In genomic region chr2:61014805-61015204, GRCh38 we compare ENCODE assay signal across 17 cellular contexts. TPM values are rescaled to one million over a fixed set of nuclear protein-coding genes. Genes with fewer than 3 reads are reported as not detected.
A peak's percentile ranks its signal among the peaks of the same experiment; 100 is the strongest.
DNase-seq lines count a peak whose midpoint lies in the region; TF ChIP-seq lines count a peak whose summit lies in the region.
"Had no signal": no experiment of that assay in that cellular context is flagged by ENCODE, and none has a peak within 500 bp of the region (broad histone marks: within the 10 kb centered on the region; RNA-seq: fewer than 3 reads in every experiment).

No MANE protein-coding gene starts in this region.

- 73% methylated on average over 3 of the region's 3 CpGs for WGBS in liver

- no peaks in the 10 kb centered on the region for H3K27me3 Mint-ChIP-seq in activated T-helper 1 cell treated with anti-CD3 and anti-CD28 coated beads, Interleukin-12 subunit alpha, Interleukin-12 subunit beta, Interleukin-2, Interleukin-4 antibody, amounts not matched to agents 30 ng/mL and 10 ng/mL and 1 ng/mL, durations not matched to agents 14 hours and 24 hours and 36 hours (ENCODE audit: insufficient read depth)
- peaks cover 1% of the 10 kb centered on the region for H3K27me3 Mint-ChIP-seq in HFFc6 (ENCODE audit: insufficient read depth)

- no peaks in the 10 kb centered on the region for H3K27me3 ChIP-seq in liver (ENCODE audit: control insufficient read depth in 4 of 4, insufficient read depth in 4 of 4, low read length in 3 of 4)
- H3K27me3 ChIP-seq: BE2C had no signal

- H3K9me3 Mint-ChIP-seq in activated T-helper 1 cell treated with anti-CD3 and anti-CD28 coated beads, Interleukin-12 subunit alpha, Interleukin-12 subunit beta, Interleukin-2, Interleukin-4 antibody, amounts not matched to agents 30 ng/mL and 10 ng/mL and 1 ng/mL, durations not matched to agents 14 hours and 24 hours and 36 hours = no peaks in the 10 kb centered on the region
- H3K9me3 Mint-ChIP-seq in HFFc6 = no peaks in the 10 kb centered on the region

- H3K4me3 ChIP-seq in AG09309 (ENCODE audit: control insufficient read depth, low read depth, low read length) (no peak overlapping the region), liver (ENCODE audit: low read depth in 1 of 3, low read length in 3 of 3) (no peak overlapping the region)
- H3K4me3 ChIP-seq: HAP-1, K562, thoracic aorta had no signal

- peak overlapping the region; percentile 1 to 58 for H3K27ac ChIP-seq in liver (ENCODE audit: low read depth in 1 of 2, low read length in 2 of 2)
- H3K27ac ChIP-seq: parathyroid adenoma, thoracic aorta had no signal

- no peak for TF ChIP-seq CTCF in AG09309 (IDR thresholded peaks at IDR 0.05; ENCODE audit: control insufficient read depth, insufficient read depth, low read depth, low read length, missing control alignments)
- TF ChIP-seq CTCF in liver (IDR thresholded peaks at IDR 0.05; ENCODE audit: low read depth, low read length, missing input control) = no peak
- TF ChIP-seq CTCF in HFFc6 (IDR thresholded peaks at IDR 0.05) = no peak

- TF ChIP-seq RAD21 in liver (IDR thresholded peaks at IDR 0.05) = no peak

- H3K4me1 ChIP-seq in liver (ENCODE audit: control insufficient read depth in 4 of 4, insufficient read depth in 4 of 4, low read length in 3 of 4) = peaks cover 10 to 25% (median 15%) of the 10 kb centered on the region in 4 donors
- H3K4me1 ChIP-seq: BE2C, parathyroid adenoma had no signal

- H3K4me1 Mint-ChIP-seq in activated T-helper 1 cell treated with anti-CD3 and anti-CD28 coated beads, Interleukin-12 subunit alpha, Interleukin-12 subunit beta, Interleukin-2, Interleukin-4 antibody, amounts not matched to agents 30 ng/mL and 10 ng/mL and 1 ng/mL, durations not matched to agents 14 hours and 24 hours and 36 hours (ENCODE audit: low read depth) = peaks cover 37% of the 10 kb centered on the region
- peaks cover 62% of the 10 kb centered on the region for H3K4me1 Mint-ChIP-seq in HFFc6 (ENCODE audit: low read depth)

- peak; percentile 71 for DNase-seq in AG09309 (ENCODE audit: low read depth)
- peak; percentile 8 for DNase-seq in COLO829 (ENCODE audit: low spot score)
- no peak for DNase-seq in activated T-helper 1 cell treated with anti-CD3 and anti-CD28 coated beads, Interleukin-12 subunit alpha, Interleukin-12 subunit beta, Interleukin-2, Interleukin-4 antibody, amounts not matched to agents 30 ng/mL and 10 ng/mL and 1 ng/mL, durations not matched to agents 14 hours and 24 hours and 36 hours (ENCODE audit: low spot score)
- no peak for DNase-seq in HFFc6
- DNase-seq in hypothalamus (lab: John Stamatoyannopoulos, UW) = no peak
- DNase-seq in midbrain (lab: John Stamatoyannopoulos, UW) = no peak
- no peak for DNase-seq in NCI-H2227 (lab: John Stamatoyannopoulos, UW; ENCODE audit: unreplicated experiment)
- DNase-seq: activated CD4-positive, alpha-beta T cell treated with anti-CD3 and anti-CD28 coated beads for 4 hours; BE2C; DND-41; foreskin melanocyte; NCI-H1417 treated with DMSO at 0.1 percent for 48 hours had no signal

- peaks cover 0 to 3% (median 0%) of the 10 kb centered on the region in 4 donors for H3K36me3 ChIP-seq in liver (ENCODE audit: control insufficient read depth in 4 of 4, insufficient read depth in 3 of 4, low read depth in 1 of 4, low read length in 3 of 4)
- H3K36me3 ChIP-seq: BE2C, HAP-1, thoracic aorta had no signal

- H3K9ac ChIP-seq in liver (ENCODE audit: low read depth in 1 of 2, low read length in 2 of 2) = no peak overlapping the region
- H3K9ac ChIP-seq: parathyroid adenoma had no signal

- H3K9me3 ChIP-seq in liver (ENCODE audit: control insufficient read depth in 4 of 4, low read length in 3 of 4) = no peaks in the 10 kb centered on the region
- H3K9me3 ChIP-seq: BE2C, HAP-1, thoracic aorta had no signal

- H3K27ac Mint-ChIP-seq in activated T-helper 1 cell treated with anti-CD3 and anti-CD28 coated beads, Interleukin-12 subunit alpha, Interleukin-12 subunit beta, Interleukin-2, Interleukin-4 antibody, amounts not matched to agents 30 ng/mL and 10 ng/mL and 1 ng/mL, durations not matched to agents 14 hours and 24 hours and 36 hours = no peak overlapping the region
- H3K27ac Mint-ChIP-seq in HFFc6 = no peak overlapping the region

- H3K36me3 Mint-ChIP-seq in activated T-helper 1 cell treated with anti-CD3 and anti-CD28 coated beads, Interleukin-12 subunit alpha, Interleukin-12 subunit beta, Interleukin-2, Interleukin-4 antibody, amounts not matched to agents 30 ng/mL and 10 ng/mL and 1 ng/mL, durations not matched to agents 14 hours and 24 hours and 36 hours (ENCODE audit: low read depth) = peaks cover 2% of the 10 kb centered on the region
- H3K36me3 Mint-ChIP-seq in HFFc6 (ENCODE audit: low read depth) = no peaks in the 10 kb centered on the region; the same call in 1 of the 2 replicates

- intact Hi-C loops in activated T-helper 1 cell treated with anti-CD3 and anti-CD28 coated beads, Interleukin-12 subunit alpha, Interleukin-12 subunit beta, Interleukin-2, Interleukin-4 antibody, amounts not matched to agents 30 ng/mL and 10 ng/mL and 1 ng/mL, durations not matched to agents 14 hours and 24 hours and 36 hours (cut with micrococcal nuclease) = loop anchor here (5.0 kb wide), 3 partner anchors 747 to 1187 kb away; partner anchors contain the start of gene FAM161A

- peak overlapping the region; percentile 97 for H3K4me3 Mint-ChIP-seq in activated T-helper 1 cell treated with anti-CD3 and anti-CD28 coated beads, Interleukin-12 subunit alpha, Interleukin-12 subunit beta, Interleukin-2, Interleukin-4 antibody, amounts not matched to agents 30 ng/mL and 10 ng/mL and 1 ng/mL, durations not matched to agents 14 hours and 24 hours and 36 hours
- no peak overlapping the region for H3K4me3 Mint-ChIP-seq in HFFc6

TF ChIP-seq in liver, 16 proteins besides CTCF, POLR2A, EP300 and RAD21:
- no peak for TF ChIP-seq GABPA (IDR thresholded peaks at IDR 0.05 in 1 of 2, conservative IDR thresholded peaks at IDR 0.05 in 1 of 2)
- TF ChIP-seq HNF4A (conservative IDR thresholded peaks at IDR 0.05) = no peak
- no peak for TF ChIP-seq ZBTB33 (IDR thresholded peaks at IDR 0.05)
- no peak for TF ChIP-seq MAX (IDR thresholded peaks at IDR 0.05)
- no peak for TF ChIP-seq NR2F2 (IDR thresholded peaks at IDR 0.05)
- no peak for TF ChIP-seq SP1 (IDR thresholded peaks at IDR 0.05)
- no peak for TF ChIP-seq YY1 (IDR thresholded peaks at IDR 0.05)
- no peak for TF ChIP-seq TAF1 (conservative IDR thresholded peaks at IDR 0.05)

RNA-seq across cellular contexts. Expression of gene PEX13, which starts 2.7 kb away (rescaled TPM):
- 15.9 and 20.0 TPM in 2 replicates for total RNA-seq in activated T-helper 1 cell treated with anti-CD3 and anti-CD28 coated beads, Interleukin-12 subunit alpha, Interleukin-12 subunit beta, Interleukin-2, Interleukin-4 antibody, amounts not matched to agents 30 ng/mL and 10 ng/mL and 1 ng/mL, durations not matched to agents 14 hours and 24 hours and 36 hours
- 10 to 100 TPM; 25.1 to 42.8 TPM for total RNA-seq in liver
- 10 to 100 TPM; 10.6 to 17.9 TPM for polyA plus RNA-seq in liver
- 10 to 100 TPM; 21.2 to 24.1 (median 22.4) TPM for total RNA-seq in HFFc6 (2021; fragmentation: NEBNext Ultra II Directional; extraction: Animal tissue kit (Norgen Biotek cat#: 25700))

RNA-seq across cellular contexts. Expression of gene PUS10, which starts 3.2 kb away (rescaled TPM):
- total RNA-seq in activated T-helper 1 cell treated with anti-CD3 and anti-CD28 coated beads, Interleukin-12 subunit alpha, Interleukin-12 subunit beta, Interleukin-2, Interleukin-4 antibody, amounts not matched to agents 30 ng/mL and 10 ng/mL and 1 ng/mL, durations not matched to agents 14 hours and 24 hours and 36 hours = 5.9 and 7.6 TPM in 2 replicates
- 10 to 100 TPM in 1 of 2 donors, 1 to 10 TPM in 1; 5.9 to 19.6 TPM for total RNA-seq in liver
- 1 to 10 TPM; 4.3 to 6.8 TPM for polyA plus RNA-seq in liver
- total RNA-seq in HFFc6 (2021; fragmentation: NEBNext Ultra II Directional; extraction: Animal tissue kit (Norgen Biotek cat#: 25700)) = 1 to 10 TPM; 4.2 to 6.1 (median 5.3) TPM

RNA-seq across cellular contexts. Expression of gene SANBR, which starts 50.9 kb away (rescaled TPM):
- total RNA-seq in activated T-helper 1 cell treated with anti-CD3 and anti-CD28 coated beads, Interleukin-12 subunit alpha, Interleukin-12 subunit beta, Interleukin-2, Interleukin-4 antibody, amounts not matched to agents 30 ng/mL and 10 ng/mL and 1 ng/mL, durations not matched to agents 14 hours and 24 hours and 36 hours = 2.0 and 2.2 TPM in 2 replicates
- total RNA-seq in liver = 1 to 10 TPM; 3.1 to 6.2 TPM
- 1 to 10 TPM in 1 of 2 donors, under 1 TPM in 1; 0.59 to 1.2 TPM for polyA plus RNA-seq in liver
- 1 to 10 TPM; 5.1 to 9.8 (median 8.4) TPM for total RNA-seq in HFFc6 (2021; fragmentation: NEBNext Ultra II Directional; extraction: Animal tissue kit (Norgen Biotek cat#: 25700))

Comparison
In these comparisons a context has a peak if more than half of its experiments do, and no peak if none do; other contexts are left out.
1. DNase-seq: peak in AG09309 (single experiment) and COLO829 (single experiment); none in activated T-helper 1 cell treated with anti-CD3 and anti-CD28 coated beads, Interleukin-12 subunit alpha, Interleukin-12 subunit beta, Interleukin-2, Interleukin-4 antibody, amounts not matched to agents 30 ng/mL and 10 ng/mL and 1 ng/mL, durations not matched to agents 14 hours and 24 hours and 36 hours (single experiment), HFFc6 (single experiment), hypothalamus (0 of 51), midbrain (single experiment) and NCI-H2227 (single experiment).